Comparison of ENCODE assay signal across 31 cellular contexts in the genomic region with DNA sequence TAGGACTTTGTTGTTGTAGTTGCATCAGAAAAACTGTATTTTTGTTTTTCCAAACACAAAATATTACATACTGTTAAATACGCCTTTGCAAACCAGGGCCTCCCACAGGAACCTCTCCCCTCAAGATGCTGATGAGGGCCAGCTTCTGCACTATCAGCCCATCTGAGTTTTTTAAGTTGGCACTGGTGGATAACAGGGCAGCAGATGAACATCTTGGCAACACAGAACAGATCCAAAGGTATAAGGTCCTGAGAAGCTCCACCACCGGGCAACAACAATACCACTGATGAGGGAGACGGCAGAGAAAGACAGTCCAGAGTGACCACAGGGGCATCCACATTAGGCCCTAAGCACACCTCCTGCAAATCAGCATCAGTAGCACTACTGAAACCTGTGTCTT.
"Had no signal": no experiment of that assay in that cellular context is flagged by ENCODE, and none has a peak within 500 bp of the region (broad histone marks: within the 10 kb centered on the region; RNA-seq: fewer than 3 reads in every experiment).

No MANE protein-coding gene starts in this region.

- H3K27me3 ChIP-seq: neutrophil, ovary had no signal

- H3K27ac ChIP-seq: epithelial cell of prostate, esophagus squamous epithelium, left lung, lower lobe of right lung, neutrophil, ovary, tibial nerve, VCaP had no signal

- H3K9me3 Mint-ChIP-seq: activated CD4-positive, alpha-beta memory T cell treated with anti-CD3 and anti-CD28 coated beads for 36 hours; dendritic cell treated with granulocyte-macrophage colony-stimulating factor and Interleukin-4, amounts not matched to agents 40 ng/mL and 50 ng/mL, for 4 days; stimulated activated naive CD8-positive, alpha-beta T cell treated with anti-CD3 and anti-CD28 coated beads, Interleukin-15, Interleukin-2, amounts not matched to agents 100 ng/mL and 50 ng/mL, for 24 hours; T-helper 1 cell treated with Interleukin-12 subunit alpha and Interleukin-12 subunit beta and Interleukin-4 antibody, amounts not matched to agents 30 μg/mL and 1 μg/mL, for 36 hours had no signal

- H3K27ac Mint-ChIP-seq: activated CD4-positive, alpha-beta memory T cell treated with anti-CD3 and anti-CD28 coated beads for 36 hours; activated naive CD8-positive, alpha-beta T cell treated with anti-CD3 and anti-CD28 coated beads, Interleukin-2, amount 50 U/mL, for 24 hours; dendritic cell treated with granulocyte-macrophage colony-stimulating factor and Interleukin-4, amounts not matched to agents 40 ng/mL and 50 ng/mL, for 4 days; nephron progenitor cell; progenitor cell of endocrine pancreas; stimulated activated naive CD8-positive, alpha-beta T cell treated with anti-CD3 and anti-CD28 coated beads, Interleukin-15, Interleukin-2, amounts not matched to agents 100 ng/mL and 50 ng/mL, for 24 hours; T-helper 1 cell treated with Interleukin-12 subunit alpha and Interleukin-12 subunit beta and Interleukin-4 antibody, amounts not matched to agents 30 μg/mL and 1 μg/mL, for 36 hours had no signal

- H3K4me3 Mint-ChIP-seq: activated CD4-positive, alpha-beta memory T cell treated with anti-CD3 and anti-CD28 coated beads for 36 hours; activated naive CD8-positive, alpha-beta T cell treated with anti-CD3 and anti-CD28 coated beads, Interleukin-2, amount 50 U/mL, for 24 hours; dendritic cell treated with granulocyte-macrophage colony-stimulating factor and Interleukin-4, amounts not matched to agents 40 ng/mL and 50 ng/mL, for 4 days; nephron progenitor cell; stimulated activated naive CD8-positive, alpha-beta T cell treated with anti-CD3 and anti-CD28 coated beads, Interleukin-15, Interleukin-2, amounts not matched to agents 100 ng/mL and 50 ng/mL, for 24 hours; T-helper 1 cell treated with Interleukin-12 subunit alpha and Interleukin-12 subunit beta and Interleukin-4 antibody, amounts not matched to agents 30 μg/mL and 1 μg/mL, for 36 hours had no signal

- DNase-seq: activated CD4-positive, alpha-beta memory T cell treated with anti-CD3 and anti-CD28 coated beads for 36 hours; activated CD4-positive, alpha-beta T cell treated with anti-CD3 and anti-CD28 coated beads for 48 hours; activated effector memory CD4-positive, alpha-beta T cell treated with Interleukin-2 at 50 U/mL for 16 hours; activated naive CD4-positive, alpha-beta T cell treated with anti-CD3 and anti-CD28 coated beads, Interleukin-2, amount 50 U/mL, for 16 hours; activated naive CD8-positive, alpha-beta T cell treated with anti-CD3 and anti-CD28 coated beads, Interleukin-2, amount 50 U/mL, for 24 hours; amygdala; central memory CD4-positive, alpha-beta T cell; effector CD4-positive, alpha-beta T cell; esophagus squamous epithelium; foreskin melanocyte; kidney glomerular epithelial cell; lower lobe of right lung; mesenchymal stem cell; mucosa of descending colon; nephron progenitor cell; stimulated activated CD4-positive, alpha-beta T cell treated with anti-CD3 and anti-CD28 coated beads, Interleukin-2, amount 100 ng/mL, for 48 hours; substantia nigra; SW 1271; T-helper 9 cell had no signal

- H3K36me3 ChIP-seq: esophagus squamous epithelium, left lung, lower lobe of right lung, neutrophil, ovary, tibial nerve had no signal

- H3K9me3 ChIP-seq: esophagus squamous epithelium, left lung, lower lobe of right lung, mucosa of descending colon, neutrophil, ovary, SK-N-SH, tibial nerve had no signal

- H3K4me1 ChIP-seq: left lung, lower lobe of right lung, tibial nerve had no signal

- H3K36me3 Mint-ChIP-seq: activated CD4-positive, alpha-beta memory T cell treated with anti-CD3 and anti-CD28 coated beads for 36 hours had no signal

- H3K27me3 Mint-ChIP-seq: activated naive CD8-positive, alpha-beta T cell treated with anti-CD3 and anti-CD28 coated beads, Interleukin-2, amount 50 U/mL, for 24 hours; stimulated activated naive CD8-positive, alpha-beta T cell treated with anti-CD3 and anti-CD28 coated beads, Interleukin-15, Interleukin-2, amounts not matched to agents 100 ng/mL and 50 ng/mL, for 24 hours had no signal

- H3K4me3 ChIP-seq: esophagus squamous epithelium, left lung, lower lobe of right lung, mucosa of descending colon, ovary, tibial nerve had no signal

- ATAC-seq: activated CD4-positive, CD25-positive, alpha-beta regulatory T cell treated with anti-CD3 and anti-CD28 coated beads, Interleukin-2, amount 50 U/mL, for 24 hours; activated naive CD8-positive, alpha-beta T cell treated with anti-CD3 and anti-CD28 coated beads, Interleukin-2, amount 50 U/mL, for 24 hours; left lung; lower lobe of right lung; mucosa of descending colon had no signal

- H3K4me1 Mint-ChIP-seq: activated naive CD8-positive, alpha-beta T cell treated with anti-CD3 and anti-CD28 coated beads, Interleukin-2, amount 50 U/mL, for 24 hours had no signal
